Comparison of ENCODE assay signal across 12 cellular contexts in genomic region chr20:48681882-48682426, GRCh38.
A peak's percentile ranks its signal among the peaks of the same experiment; 100 is the strongest.
DNase-seq lines count a peak whose midpoint lies in the region; ATAC-seq and TF ChIP-seq lines count a peak whose summit lies in the region.
"Had no signal": no experiment of that assay in that cellular context is flagged by ENCODE, and none has a peak within 500 bp of the region (broad histone marks: within the 10 kb centered on the region; RNA-seq: fewer than 3 reads in every experiment).

No MANE protein-coding gene starts in this region.

- ATAC-seq in gastroesophageal sphincter (no peak), gastrocnemius medialis (no peak), GM18873 (IDR thresholded peaks at IDR 0.05; ENCODE audit: low FRiP score, unreplicated experiment) (no peak)
- ATAC-seq: Panc1 had no signal

- 59 to 67% methylated on average over 4 to 6 of the region's 6 CpGs for WGBS in gastroesophageal sphincter (ENCODE audit: low coverage in 1 of 2), 2 donors

- TF ChIP-seq CTCF in WERI-Rb-1 (IDR thresholded peaks at IDR 0.05; ENCODE audit: low read depth, low read length) (no peak), gastroesophageal sphincter (IDR thresholded peaks at IDR 0.05) (no peak), gastrocnemius medialis (IDR thresholded peaks at IDR 0.05 in 4 of 5, conservative IDR thresholded peaks at IDR 0.05 in 1 of 5) (no peak)

- in situ Hi-C loops in gastrocnemius medialis (cut with MboI; ENCODE audit: low sequenced_read_pairs in 4 of 4): no loop called here

- H3K4me3 ChIP-seq in BLaER1: no peak overlapping the region
- peak overlapping the region; percentile 28 for H3K4me3 ChIP-seq in WERI-Rb-1 (ENCODE audit: low read depth, low read length)
- H3K4me3 ChIP-seq in gastroesophageal sphincter: no peak overlapping the region
- peak overlapping the region in 1 of 4 donors; percentile 42 for H3K4me3 ChIP-seq in gastrocnemius medialis

- H3K36me3 ChIP-seq in BLaER1: no peaks in the 10 kb centered on the region; the same call in 1 of the 2 replicates
- peaks cover 30% of the 10 kb centered on the region for H3K36me3 ChIP-seq in WERI-Rb-1
- peaks cover 0 to 30% of the 10 kb centered on the region in 2 donors for H3K36me3 ChIP-seq in gastroesophageal sphincter
- H3K36me3 ChIP-seq in gastrocnemius medialis: peaks cover 0 to 6% of the 10 kb centered on the region in 2 donors

- intact Hi-C loops in gastrocnemius medialis (cut with DNase I; ENCODE audit: low total_unique reads): loop anchor here (10.0 kb wide), 1 partner anchor 143 kb away; the partner anchor contains the start of gene PREX1

- H3K4me1 ChIP-seq in BLaER1: peaks cover 71% of the 10 kb centered on the region
- H3K4me1 ChIP-seq in gastroesophageal sphincter: peaks cover 0 to 56% (median 49%) of the 10 kb centered on the region in 3 donors
- peaks cover 50% of the 10 kb centered on the region in 2 donors for H3K4me1 ChIP-seq in gastrocnemius medialis

- H3K9me3 ChIP-seq in BLaER1: no peaks in the 10 kb centered on the region
- H3K9me3 ChIP-seq in WERI-Rb-1 (ENCODE audit: severe bottlenecking): no peaks in the 10 kb centered on the region
- no peaks in the 10 kb centered on the region for H3K9me3 ChIP-seq in gastroesophageal sphincter
- no peaks in the 10 kb centered on the region for H3K9me3 ChIP-seq in gastrocnemius medialis

- peak overlapping the region; percentile 87 for H3K4me2 ChIP-seq in BLaER1

- H3K27ac ChIP-seq in BLaER1: peak overlapping the region; percentile 67; the same call in 1 of the 2 replicates
- peak overlapping the region; percentile 88 for H3K27ac ChIP-seq in WERI-Rb-1
- H3K27ac ChIP-seq in gastroesophageal sphincter: peak overlapping the region in 3 of 4 donors; percentile 54 to 62 (median 61)
- peak overlapping the region in 3 of 4 donors; percentile 72 to 78 (median 74) for H3K27ac ChIP-seq in gastrocnemius medialis

- H4K20me1 ChIP-seq in BLaER1: no peaks in the 10 kb centered on the region

- H3K27me3 ChIP-seq in BLaER1 (no peaks in the 10 kb centered on the region), WERI-Rb-1 (ENCODE audit: insufficient read depth, low read depth, severe bottlenecking) (no peaks in the 10 kb centered on the region), gastroesophageal sphincter (no peaks in the 10 kb centered on the region), gastrocnemius medialis (no peaks in the 10 kb centered on the region)

- H3K9ac ChIP-seq in BLaER1: no peak overlapping the region

- DNase-seq in WERI-Rb-1 (no peak), gastrocnemius medialis (no peak)
- DNase-seq in activated CD4-positive, CD25-positive, alpha-beta regulatory T cell (lab: John Stamatoyannopoulos, UW): no peak
- DNase-seq in effector CD4-positive, alpha-beta T cell: no peak
- no peak for DNase-seq in activated naive CD4-positive, alpha-beta T cell treated with anti-CD3 and anti-CD28 coated beads, Interleukin-2, amount 50 U/mL, for 16 hours
- DNase-seq: activated CD4-positive, alpha-beta memory T cell treated with anti-CD3 and anti-CD28 coated beads, Interleukin-2, amount 10 ng/mL, durations not matched to agents 7 days and 5 days; activated gamma-delta T cell; T-helper 9 cell had no signal

- TF ChIP-seq POLR2A in gastroesophageal sphincter (IDR thresholded peaks at IDR 0.05) (no peak), gastrocnemius medialis (IDR thresholded peaks at IDR 0.05) (no peak)

- no peak for TF ChIP-seq EP300 in gastroesophageal sphincter (IDR thresholded peaks at IDR 0.05)
